23 cellular contexts compared by ENCODE assay signal in the genomic region with DNA sequence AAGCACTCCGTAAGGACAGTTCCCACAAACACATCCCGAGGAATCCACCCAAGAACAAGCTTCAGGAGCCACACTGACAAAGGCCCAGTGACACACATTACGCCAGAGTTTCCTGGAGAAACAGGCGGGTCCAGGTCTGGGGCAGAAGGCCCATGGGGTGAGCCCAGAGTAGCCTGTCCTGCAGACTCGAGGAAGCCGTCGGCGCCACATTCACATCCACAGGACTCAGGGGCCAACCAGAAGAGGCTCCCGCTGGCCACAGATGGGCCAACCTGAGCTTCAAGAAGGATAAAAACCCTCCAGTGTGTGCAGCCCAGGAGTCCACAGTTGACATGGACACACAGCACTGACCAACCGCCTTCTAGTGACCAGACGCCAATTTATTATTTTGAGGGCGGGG. TPM values are rescaled to one million over a fixed set of nuclear protein-coding genes. Genes with fewer than 3 reads are reported as not detected.
"Had no signal": no experiment of that assay in that cellular context is flagged by ENCODE, and none has a peak within 500 bp of the region (broad histone marks: within the 10 kb centered on the region; RNA-seq: fewer than 3 reads in every experiment).

No MANE protein-coding gene starts in this region.

- H3K9me3 ChIP-seq: adrenal gland, breast epithelium, SK-N-SH had no signal

- H3K4me1 ChIP-seq: adrenal gland, breast epithelium had no signal

- H3K27ac ChIP-seq: adrenal gland, breast epithelium, WERI-Rb-1 had no signal

- H3K4me3 ChIP-seq: adrenal gland, breast epithelium, PC-9 had no signal

- H3K27me3 Mint-ChIP-seq: activated naive CD8-positive, alpha-beta T cell treated with anti-CD3 and anti-CD28 coated beads, Interleukin-2, amount 10 ng/mL, durations not matched to agents 7 days and 5 days had no signal

- DNase-seq: activated CD4-positive, alpha-beta T cell treated with anti-CD3 and anti-CD28 coated beads for 4 hours; activated CD4-positive, alpha-beta T cell treated with anti-CD3 and anti-CD28 coated beads, Interleukin-2, amount 50 U/mL, for 4 hours; activated CD8-positive, alpha-beta memory T cell treated with anti-CD3 and anti-CD28 coated beads, Interleukin-2, amount 50 U/mL, for 48 hours; activated CD8-positive, alpha-beta T cell treated with anti-CD3 and anti-CD28 coated beads, Interleukin-2, amount 10 ng/mL, durations not matched to agents 7 days and 5 days; activated naive CD4-positive, alpha-beta T cell treated with anti-CD3 and anti-CD28 coated beads, Interleukin-2, amount 50 U/mL, for 16 hours; activated naive CD8-positive, alpha-beta T cell treated with anti-CD3 and anti-CD28 coated beads, Interleukin-2, amount 10 ng/mL, durations not matched to agents 7 days and 5 days; activated T-cell treated with anti-CD3 and anti-CD28 coated beads, Interleukin-2, amount 50 U/mL, for 1 hour; adrenal gland; anterior cingulate cortex; caudate nucleus; Kasumi-1; KBM-7; NCI-H1048; NCI-H1930; NCI-H446; NCI-H524; SK-N-SH; T-helper 1 cell; WERI-Rb-1 had no signal

- H3K36me3 Mint-ChIP-seq: activated naive CD8-positive, alpha-beta T cell treated with anti-CD3 and anti-CD28 coated beads, Interleukin-2, amount 10 ng/mL, durations not matched to agents 7 days and 5 days had no signal

- ATAC-seq: activated CD4-positive, CD25-positive, alpha-beta regulatory T cell treated with anti-CD3 and anti-CD28 coated beads, Interleukin-2, amount 50 U/mL, for 24 hours; activated CD8-positive, alpha-beta T cell treated with anti-CD3 and anti-CD28 coated beads, Interleukin-2, amount 10 ng/mL, durations not matched to agents 7 days and 5 days had no signal

- H2AFZ ChIP-seq: PC-9 had no signal

- H3K4me1 Mint-ChIP-seq: activated naive CD8-positive, alpha-beta T cell treated with anti-CD3 and anti-CD28 coated beads, Interleukin-2, amount 10 ng/mL, durations not matched to agents 7 days and 5 days had no signal

- H3K27me3 ChIP-seq: adrenal gland, breast epithelium had no signal

- H3K27ac Mint-ChIP-seq: activated naive CD8-positive, alpha-beta T cell treated with anti-CD3 and anti-CD28 coated beads, Interleukin-2, amount 10 ng/mL, durations not matched to agents 7 days and 5 days had no signal

- H3K4me3 Mint-ChIP-seq: activated CD8-positive, alpha-beta T cell treated with anti-CD3 and anti-CD28 coated beads, Interleukin-2, amount 10 ng/mL, durations not matched to agents 7 days and 5 days; activated naive CD8-positive, alpha-beta T cell treated with anti-CD3 and anti-CD28 coated beads, Interleukin-2, amount 10 ng/mL, durations not matched to agents 7 days and 5 days had no signal

- H3K9ac ChIP-seq: SK-N-SH had no signal

- H3K9me3 Mint-ChIP-seq: activated naive CD8-positive, alpha-beta T cell treated with anti-CD3 and anti-CD28 coated beads, Interleukin-2, amount 10 ng/mL, durations not matched to agents 7 days and 5 days had no signal

- H3K36me3 ChIP-seq: adrenal gland, breast epithelium had no signal

- H3K4me2 ChIP-seq: SK-N-SH had no signal

RNA-seq across cellular contexts. Expression of a gene that starts 31.3 kb away (rescaled TPM):
- total RNA-seq: activated CD8-positive, alpha-beta T cell treated with anti-CD3 and anti-CD28 coated beads, Interleukin-2, amount 10 ng/mL, durations not matched to agents 7 days and 5 days; activated naive CD8-positive, alpha-beta T cell treated with anti-CD3 and anti-CD28 coated beads, Interleukin-2, amount 10 ng/mL, durations not matched to agents 7 days and 5 days; T-helper 2 cell treated with Interferon-gamma antibody and Interleukin-4, amounts not matched to agents 100 ng/mL and 5 ng/mL, for 36 hours had no signal
